8 cellular contexts compared by ENCODE assay signal in the genomic region with DNA sequence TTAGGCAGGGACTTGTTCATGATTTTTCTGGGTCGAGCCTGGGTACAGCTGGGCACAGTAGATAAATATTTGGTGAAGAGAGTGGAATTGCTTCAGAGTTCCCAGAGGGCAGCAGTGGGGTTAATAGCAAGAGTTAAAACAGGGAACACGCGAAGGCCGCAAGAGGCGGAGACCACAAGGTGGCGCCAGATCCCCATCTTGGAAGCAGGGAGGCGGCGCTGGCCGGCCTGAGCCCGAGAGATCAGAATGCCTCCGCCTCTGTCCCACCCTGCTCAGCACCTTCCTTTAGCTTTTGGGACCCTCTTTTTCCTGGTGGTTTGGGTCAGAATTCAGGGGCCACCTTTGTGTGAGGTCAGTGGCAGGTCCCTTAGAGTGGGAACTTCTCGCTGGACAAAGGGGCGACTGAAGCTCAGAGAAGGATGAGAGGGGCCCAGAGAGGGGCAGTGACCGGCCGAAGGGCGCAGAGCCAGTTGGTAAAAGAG. TPM values are rescaled to one million over a fixed set of nuclear protein-coding genes. Genes with fewer than 3 reads are reported as not detected.
DNase-seq lines count a peak whose midpoint lies in the region; ATAC-seq and TF ChIP-seq lines count a peak whose summit lies in the region.

No MANE protein-coding gene starts in this region.

- H3K9me3 ChIP-seq in HAP-1, result no peaks in the 10 kb centered on the region
- H3K9me3 ChIP-seq in lung (ENCODE audit: control insufficient read depth in 2 of 2, insufficient read depth in 1 of 2, low read length in 1 of 2), result no peaks in the 10 kb centered on the region

- H3K27me3 Mint-ChIP-seq in CD14-positive monocyte (ENCODE audit: low read depth in 3 of 3), result peaks cover 0 to 2% (median 0%) of the 10 kb centered on the region in 3 donors
- H3K27me3 Mint-ChIP-seq in dendritic cell treated with granulocyte-macrophage colony-stimulating factor and Interleukin-4, amounts not matched to agents 40 ng/mL and 50 ng/mL, for 4 days, result no peaks in the 10 kb centered on the region

- peak; percentile 84 for DNase-seq in CD14-positive monocyte (ENCODE audit: low spot score)
- peak; percentile 67 to 94 for DNase-seq in HAP-1 (ENCODE audit: low spot score in 2 of 2)
- DNase-seq in NCI-H526 treated with DMSO at 0.1 percent for 48 hours (lab: John Stamatoyannopoulos, UW), result peak; percentile 52
- DNase-seq in activated CD4-positive, alpha-beta T cell treated with anti-CD3 and anti-CD28 coated beads, Interleukin-2, amount 50 U/mL, for 4 hours, result peak; percentile 80 to 83
- peak; percentile 87 for DNase-seq in lung (ENCODE audit: low spot score)
- DNase-seq in stimulated activated CD8-positive, alpha-beta memory T cell treated with anti-CD3 and anti-CD28 coated beads, Interleukin-12 subunit alpha, Interleukin-12 subunit beta, amount 100 ng/mL, for 1 hour (ENCODE audit: low read depth), result peak; percentile 69

- peak; percentile 93 for TF ChIP-seq CTCF in CD14-positive monocyte (IDR thresholded peaks at IDR 0.05)
- TF ChIP-seq CTCF in lung (IDR thresholded peaks at IDR 0.05; ENCODE audit: control extremely low read depth, extremely low read depth), result peak; percentile 82

- 15 to 22% methylated on average over 16 of the region's 16 CpGs for WGBS in lung, 2 donors

- no peaks in the 10 kb centered on the region for H3K36me3 Mint-ChIP-seq in CD14-positive monocyte
- H3K36me3 Mint-ChIP-seq in dendritic cell treated with granulocyte-macrophage colony-stimulating factor and Interleukin-4, amounts not matched to agents 40 ng/mL and 50 ng/mL, for 4 days (ENCODE audit: low read depth), result no peaks in the 10 kb centered on the region

- ATAC-seq in lung (ENCODE audit: insufficient read depth, low FRiP score) (peak; percentile 72), HG03469 (IDR thresholded peaks at IDR 0.05; ENCODE audit: unreplicated experiment) (no peak)

- peaks cover 50% of the 10 kb centered on the region for H3K4me1 Mint-ChIP-seq in CD14-positive monocyte
- H3K4me1 Mint-ChIP-seq in dendritic cell treated with granulocyte-macrophage colony-stimulating factor and Interleukin-4, amounts not matched to agents 40 ng/mL and 50 ng/mL, for 4 days (ENCODE audit: low read depth), result peaks cover 47% of the 10 kb centered on the region

- H3K4me3 ChIP-seq in HAP-1 (no peak overlapping the region), lung (no peak overlapping the region)

- H3K27me3 ChIP-seq in HAP-1 (ENCODE audit: low read depth) (no peaks in the 10 kb centered on the region), lung (ENCODE audit: control insufficient read depth, insufficient read depth) (no peaks in the 10 kb centered on the region)

- H3K27ac Mint-ChIP-seq in CD14-positive monocyte, result peak overlapping the region; percentile 33 to 88 (median 60)
- no peak overlapping the region for H3K27ac Mint-ChIP-seq in dendritic cell treated with granulocyte-macrophage colony-stimulating factor and Interleukin-4, amounts not matched to agents 40 ng/mL and 50 ng/mL, for 4 days

- H3K36me3 ChIP-seq in HAP-1 (replicated peaks) (no peaks in the 10 kb centered on the region), lung (ENCODE audit: control insufficient read depth in 2 of 2, insufficient read depth in 2 of 2, low read length in 2 of 2) (no peaks in the 10 kb centered on the region)

- in situ Hi-C loops in HAP-1 (cut with MboI; ENCODE audit: low sequenced_read_pairs), result loop anchor here (5.0 to 10.0 kb wide), 3 partner anchors 112 to 279 kb away; no protein-coding TSS in a partner anchor

- H3K4me3 Mint-ChIP-seq in CD14-positive monocyte, result no peak overlapping the region
- peak overlapping the region; percentile 6 for H3K4me3 Mint-ChIP-seq in dendritic cell treated with granulocyte-macrophage colony-stimulating factor and Interleukin-4, amounts not matched to agents 40 ng/mL and 50 ng/mL, for 4 days

- H3K27ac ChIP-seq in lung (ENCODE audit: low read depth in 1 of 2, low read length in 1 of 2), result no peak overlapping the region

- H3K9me3 Mint-ChIP-seq in CD14-positive monocyte, result no peaks in the 10 kb centered on the region
- no peaks in the 10 kb centered on the region for H3K9me3 Mint-ChIP-seq in dendritic cell treated with granulocyte-macrophage colony-stimulating factor and Interleukin-4, amounts not matched to agents 40 ng/mL and 50 ng/mL, for 4 days

- intact Hi-C loops in CD14-positive monocyte (cut with micrococcal nuclease), result loop anchor here (1.0 to 10.0 kb wide), 5 partner anchors 57 to 279 kb away; no protein-coding TSS in a partner anchor
- intact Hi-C loops in dendritic cell treated with granulocyte-macrophage colony-stimulating factor and Interleukin-4, amounts not matched to agents 40 ng/mL and 50 ng/mL, for 4 days (cut with micrococcal nuclease), result loop anchor here (1.0 kb wide), 3 partner anchors 112 to 281 kb away; no protein-coding TSS in a partner anchor

- H3K4me1 ChIP-seq in HAP-1, result peaks cover 13% of the 10 kb centered on the region
- peaks cover 0 to 6% of the 10 kb centered on the region in 2 donors for H3K4me1 ChIP-seq in lung (ENCODE audit: control insufficient read depth in 2 of 2, insufficient read depth in 2 of 2, low read length in 2 of 2)

RNA-seq across cellular contexts. Expression of a gene that starts 6.5 kb away (rescaled TPM):
- polyA plus RNA-seq in CD14-positive monocyte (10 to 100 TPM; 18.6 to 61.7 TPM), lung (10 to 100 TPM in 1 of 2 donors, 1 to 10 TPM in 1; 1.2 to 12.8 TPM)
- total RNA-seq in lung, result 1 to 10 TPM; 2.1 to 4.6 TPM
